In genomic region chr2:85133751-85134254, GRCh38 we compare ENCODE assay signal across 8 cellular contexts. TPM values are rescaled to one million over a fixed set of nuclear protein-coding genes. Genes with fewer than 3 reads are reported as not detected.
A peak's percentile ranks its signal among the peaks of the same experiment; 100 is the strongest.
DNase-seq lines count a peak whose midpoint lies in the region; ATAC-seq and TF ChIP-seq lines count a peak whose summit lies in the region.

No MANE protein-coding gene starts in this region.

- H3K4me1 ChIP-seq in SJSA1 (replicated peaks) (peaks cover 14% of the 10 kb centered on the region), lung (ENCODE audit: control insufficient read depth in 2 of 2, insufficient read depth in 2 of 2, low read length in 2 of 2) (peaks cover 0 to 6% of the 10 kb centered on the region in 2 donors), transverse colon (peaks cover 0 to 28% (median 15%) of the 10 kb centered on the region in 4 donors)

- DNase-seq in activated CD4-positive, CD25-positive, alpha-beta regulatory T cell treated with anti-CD3 and anti-CD28 coated beads, Interleukin-2, amount 50 U/mL, for 72 hours, result peak; percentile 38
- no peak for DNase-seq in activated CD4-positive, CD25-positive, alpha-beta regulatory T cell (lab: John Stamatoyannopoulos, UW)
- DNase-seq in SJSA1 (ENCODE audit: low read depth in 1 of 2, low spot score in 2 of 2) (peak; percentile 66 to 69), lung (ENCODE audit: low spot score) (peak; percentile 50), transverse colon (peak; percentile 16), DMS79 (lab: John Stamatoyannopoulos, UW) (no peak)

- H3K9me3 Mint-ChIP-seq in dendritic cell treated with granulocyte-macrophage colony-stimulating factor and Interleukin-4, amounts not matched to agents 40 ng/mL and 50 ng/mL, for 4 days, result no peaks in the 10 kb centered on the region

- no peaks in the 10 kb centered on the region for H3K36me3 Mint-ChIP-seq in dendritic cell treated with granulocyte-macrophage colony-stimulating factor and Interleukin-4, amounts not matched to agents 40 ng/mL and 50 ng/mL, for 4 days (ENCODE audit: low read depth)

- WGBS in lung, 2 donors, result 1% methylated on average over 44 to 57 of the region's 57 CpGs
- WGBS in transverse colon (ENCODE audit: low coverage in 1 of 2), 2 donors, result 8% methylated on average over 5 of the region's 57 CpGs; no CpG with 5 or more reads in 1 of the 2 donors

- peaks cover 67% of the 10 kb centered on the region for H3K27me3 Mint-ChIP-seq in dendritic cell treated with granulocyte-macrophage colony-stimulating factor and Interleukin-4, amounts not matched to agents 40 ng/mL and 50 ng/mL, for 4 days

- TF ChIP-seq POLR2A in transverse colon (IDR thresholded peaks at IDR 0.05), result no peak

- intact Hi-C loops in dendritic cell treated with granulocyte-macrophage colony-stimulating factor and Interleukin-4, amounts not matched to agents 40 ng/mL and 50 ng/mL, for 4 days (cut with micrococcal nuclease), result loop anchor here (5.0 kb wide), 1 partner anchor 153 kb away; no protein-coding TSS in a partner anchor
- intact Hi-C loops in transverse colon (cut with DNase I; ENCODE audit: low total_unique reads), result loop anchor here (2.0 to 10.0 kb wide), 3 partner anchors 73 to 151 kb away; no protein-coding TSS in a partner anchor

- no peak overlapping the region for H3K27ac Mint-ChIP-seq in dendritic cell treated with granulocyte-macrophage colony-stimulating factor and Interleukin-4, amounts not matched to agents 40 ng/mL and 50 ng/mL, for 4 days

- H3K9me3 ChIP-seq in SJSA1 (replicated peaks), result 0 out of 2 replicates have a peak, but pooled peaks cover 3% of the 10 kb centered on the region
- no peaks in the 10 kb centered on the region for H3K9me3 ChIP-seq in lung (ENCODE audit: control insufficient read depth in 2 of 2, insufficient read depth in 1 of 2, low read length in 1 of 2)
- H3K9me3 ChIP-seq in transverse colon, result no peaks in the 10 kb centered on the region

- H3K27ac ChIP-seq in SJSA1 (no peak overlapping the region), lung (ENCODE audit: low read depth in 1 of 2, low read length in 1 of 2) (peak overlapping the region; percentile 5 to 84), transverse colon (peak overlapping the region; percentile 70 to 85 (median 77))

- ATAC-seq in lung (ENCODE audit: insufficient read depth, low FRiP score) (no peak), HG03139 (IDR thresholded peaks at IDR 0.05; ENCODE audit: unreplicated experiment) (no peak)

- peak overlapping the region; percentile 52 for H3K4me3 Mint-ChIP-seq in dendritic cell treated with granulocyte-macrophage colony-stimulating factor and Interleukin-4, amounts not matched to agents 40 ng/mL and 50 ng/mL, for 4 days

- peak overlapping the region; percentile 73 for H3K4me3 ChIP-seq in SJSA1
- H3K4me3 ChIP-seq in lung, result peak overlapping the region; percentile 78
- H3K4me3 ChIP-seq in transverse colon, result peak overlapping the region; percentile 53 to 74 (median 58)

- H3K36me3 ChIP-seq in SJSA1 (no peaks in the 10 kb centered on the region), lung (ENCODE audit: control insufficient read depth in 2 of 2, insufficient read depth in 2 of 2, low read length in 2 of 2) (no peaks in the 10 kb centered on the region), transverse colon (no peaks in the 10 kb centered on the region)

- no peak for TF ChIP-seq CTCF in lung (IDR thresholded peaks at IDR 0.05; ENCODE audit: control extremely low read depth, extremely low read depth)
- TF ChIP-seq CTCF in transverse colon (IDR thresholded peaks at IDR 0.05), result no peak

- no peak for TF ChIP-seq EP300 in transverse colon (IDR thresholded peaks at IDR 0.05; ENCODE audit: low read depth)

- in situ Hi-C loops in transverse colon (cut with MboI; ENCODE audit: low pct_ligation_motif_present in 1 of 4, low pct_unique_long_range_greater_than_20kb in 1 of 4, low sequenced_read_pairs in 3 of 4), result loop anchor here in 3 of 4 donors (10.0 to 25.0 kb wide), 2 partner anchors 151 to 153 kb away; no protein-coding TSS in a partner anchor

- no peaks in the 10 kb centered on the region for H3K27me3 ChIP-seq in SJSA1 (replicated peaks)
- no peaks in the 10 kb centered on the region for H3K27me3 ChIP-seq in lung (ENCODE audit: control insufficient read depth, insufficient read depth)
- H3K27me3 ChIP-seq in transverse colon, result peaks cover 50% of the 10 kb centered on the region

- peaks cover 9% of the 10 kb centered on the region for H3K4me1 Mint-ChIP-seq in dendritic cell treated with granulocyte-macrophage colony-stimulating factor and Interleukin-4, amounts not matched to agents 40 ng/mL and 50 ng/mL, for 4 days (ENCODE audit: low read depth)

RNA-seq across cellular contexts. Expression of gene TCF7L1, which starts 0.6 kb away (rescaled TPM):
- 0.68 and 1.3 TPM in 2 replicates for total RNA-seq in SJSA1 (2014; rRNA removed; shearing (Covaris generic))
- total RNA-seq in lung (10 to 100 TPM; 14.7 to 21.5 TPM), transverse colon (1 to 10 TPM in 2 of 4 donors, under 1 TPM in 2; 0.75 to 2.9 (median 1.1) TPM)
- polyA plus RNA-seq in lung, result 10 to 100 TPM; 12.3 to 12.9 TPM

Comparison
In these comparisons a context has a peak if more than half of its experiments do, and no peak if none do; other contexts are left out.
1. DNase-seq: peak in activated CD4-positive, CD25-positive, alpha-beta regulatory T cell treated with anti-CD3 and anti-CD28 coated beads, Interleukin-2, amount 50 U/mL, for 72 hours (single experiment), SJSA1 (2 of 2), lung (single experiment) and transverse colon (single experiment); none in activated CD4-positive, CD25-positive, alpha-beta regulatory T cell (0 of 4) and DMS79 (single experiment).
2. Peak in every context shown above with its lines, with median percentiles within 50 percentile points of each other: H3K4me3 ChIP-seq.